24 cellular contexts compared by ENCODE assay signal in the genomic region with DNA sequence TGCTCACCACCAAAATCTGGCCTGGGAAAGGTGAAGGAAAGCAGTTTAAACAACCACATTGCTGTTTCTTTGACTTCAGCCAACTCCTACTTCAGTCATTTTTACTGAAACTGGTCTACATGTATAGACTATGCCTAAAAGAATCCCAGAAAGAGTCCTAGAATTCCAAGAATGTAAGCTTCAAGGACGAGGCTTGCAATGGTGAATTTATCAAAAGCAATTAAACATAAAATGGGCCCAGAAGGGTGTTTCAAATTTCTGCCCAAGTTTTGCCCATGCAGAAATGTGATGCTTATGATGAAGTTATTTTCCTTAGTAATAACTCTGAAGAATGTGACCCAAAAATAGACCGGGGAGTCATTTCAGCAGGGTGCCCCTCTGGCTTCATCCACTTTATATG. TPM values are rescaled to one million over a fixed set of nuclear protein-coding genes. Genes with fewer than 3 reads are reported as not detected.
"Had no signal": no experiment of that assay in that cellular context is flagged by ENCODE, and none has a peak within 500 bp of the region (broad histone marks: within the 10 kb centered on the region; RNA-seq: fewer than 3 reads in every experiment).

No MANE protein-coding gene starts in this region.

- H3K27ac Mint-ChIP-seq: dendritic cell treated with granulocyte-macrophage colony-stimulating factor and Interleukin-4, amounts not matched to agents 40 ng/mL and 50 ng/mL, for 4 days; nephron; progenitor cell of endocrine pancreas; type B pancreatic cell had no signal

- H3K9me3 Mint-ChIP-seq: dendritic cell treated with granulocyte-macrophage colony-stimulating factor and Interleukin-4, amounts not matched to agents 40 ng/mL and 50 ng/mL, for 4 days; nephron; type B pancreatic cell had no signal

- H3K4me3 ChIP-seq: esophagus squamous epithelium, heart left ventricle, pancreas, right lobe of liver, thyroid gland had no signal

- H3K9me3 ChIP-seq: esophagus squamous epithelium, heart left ventricle, pancreas, right lobe of liver, thyroid gland had no signal

- H3K36me3 ChIP-seq: esophagus squamous epithelium, heart left ventricle, pancreas, right lobe of liver, thyroid gland had no signal

- DNase-seq: cerebellar nuclear complex; esophagus squamous epithelium; foreskin keratinocyte; heart left ventricle; hippocampal formation; occipital lobe; pancreas; right lobe of liver; small intestine; stimulated activated CD4-positive, alpha-beta T cell treated with anti-CD3 and anti-CD28 coated beads, Interleukin-12 subunit alpha, Interleukin-12 subunit beta, amount 100 ng/mL, for 4 hours; stimulated activated CD4-positive, alpha-beta T cell treated with anti-CD3 and anti-CD28 coated beads, Interleukin-2, amount 100 ng/mL, for 48 hours; stimulated activated naive CD4-positive, alpha-beta T cell treated with Interleukin-2 at 50 U/mL for 16 hours; thyroid gland had no signal

- FAIRE-seq: colon, pancreas, small intestine, urothelium cell line had no signal

- ATAC-seq: foreskin keratinocyte, heart left ventricle, pancreas, right lobe of liver had no signal

- H3K36me3 Mint-ChIP-seq: type B pancreatic cell had no signal

- H3K4me1 ChIP-seq: foreskin keratinocyte had no signal

- H3K4me3 Mint-ChIP-seq: dendritic cell treated with granulocyte-macrophage colony-stimulating factor and Interleukin-4, amounts not matched to agents 40 ng/mL and 50 ng/mL, for 4 days; nephron; type B pancreatic cell had no signal

- H3K27ac ChIP-seq: esophagus squamous epithelium, foreskin keratinocyte, heart left ventricle, pancreas, right lobe of liver, thyroid gland had no signal

RNA-seq across cellular contexts. Expression of a gene that starts 16.6 kb away (rescaled TPM):
- total RNA-seq: epithelial cell of proximal tubule, esophagus squamous epithelium, foreskin keratinocyte, kidney epithelial cell, liver, lung microvascular endothelial cell, mucosa of gallbladder, occipital lobe, pancreas, right lobe of liver had no signal
- polyA plus RNA-seq: heart left ventricle, liver, pancreas, small intestine had no signal
